Comparison of ENCODE assay signal across 1 cellular context in genomic region chr3:185797108-185797881, GRCh38.
TF ChIP-seq lines count a peak whose summit lies in the region.

No MANE protein-coding gene starts in this region.

TF ChIP-seq in K562, 482 proteins besides CTCF, POLR2A, EP300 and RAD21 (continued from another document):
- no peak for TF ChIP-seq RERE (CRISPR knock-in tag; IDR thresholded peaks at IDR 0.05; ENCODE audit: borderline replicate concordance)
- TF ChIP-seq ZZZ3 (IDR thresholded peaks at IDR 0.05) = no peak
- no peak for TF ChIP-seq SIN3B (IDR thresholded peaks at IDR 0.05; ENCODE audit: low read depth)
- no peak for TF ChIP-seq DLX4 (CRISPR knock-in tag; IDR thresholded peaks at IDR 0.05)
- no peak for TF ChIP-seq RUNX1 (IDR thresholded peaks at IDR 0.05; ENCODE audit: low read depth)
- no peak for TF ChIP-seq SETDB1 (IDR thresholded peaks at IDR 0.05; ENCODE audit: low read length)
- no peak for TF ChIP-seq ZNF263 (CRISPR knock-in tag; IDR thresholded peaks at IDR 0.05; ENCODE audit: borderline replicate concordance)
- TF ChIP-seq E2F3 (CRISPR knock-in tag; IDR thresholded peaks at IDR 0.05) = no peak
- TF ChIP-seq HOMEZ (CRISPR knock-in tag; IDR thresholded peaks at IDR 0.05) = no peak
- no peak for TF ChIP-seq TARDBP (IDR thresholded peaks at IDR 0.05)
